32 cellular contexts compared by ENCODE assay signal in the genomic region with DNA sequence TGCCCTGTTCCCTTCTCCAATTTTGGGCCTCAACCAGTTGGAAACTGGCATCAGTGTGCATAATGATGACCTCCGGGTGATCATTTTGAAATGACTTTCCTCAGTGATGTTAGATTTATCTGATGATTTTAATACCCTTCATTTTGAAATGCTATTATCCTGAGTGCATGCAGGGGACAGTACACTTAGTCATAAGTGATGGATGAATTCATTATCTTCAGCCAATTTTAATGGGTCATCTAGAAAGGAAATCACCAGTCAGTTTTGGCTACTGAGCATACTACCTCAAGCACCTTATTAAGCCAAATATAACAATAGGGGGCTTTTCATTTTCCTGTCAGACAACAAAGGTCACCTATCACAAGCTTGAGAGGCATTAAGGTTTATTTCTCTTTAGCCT.
"Had no signal": no experiment of that assay in that cellular context is flagged by ENCODE, and none has a peak within 500 bp of the region (broad histone marks: within the 10 kb centered on the region; RNA-seq: fewer than 3 reads in every experiment).

No MANE protein-coding gene starts in this region.

- H3K27ac ChIP-seq: ascending aorta, breast epithelium, cardiac muscle cell, coronary artery, dorsolateral prefrontal cortex, WERI-Rb-1 had no signal

- H3K9me3 Mint-ChIP-seq: activated B cell treated with CpG ODN at 0.5 μM for 24 hours; activated naive CD4-positive, alpha-beta T cell treated with anti-CD3 and anti-CD28 coated beads, Interleukin-2, amount 10 ng/mL, durations not matched to agents 7 days and 5 days; activated naive CD4-positive, alpha-beta T cell treated with anti-CD3 and anti-CD28 coated beads, Interleukin-2, amount 50 U/mL, for 72 hours; activated naive CD8-positive, alpha-beta T cell treated with anti-CD3 and anti-CD28 coated beads, Interleukin-2, amount 10 ng/mL, durations not matched to agents 7 days and 5 days; activated T-cell treated with anti-CD3 and anti-CD28 coated beads, Interleukin-2, amount 50 U/mL, for 24 hours; activated T-cell treated with anti-CD3 and anti-CD28 coated beads, Interleukin-2, amount 50 U/mL, for 72 hours; central memory CD8-positive, alpha-beta T cell; dendritic cell treated with granulocyte-macrophage colony-stimulating factor and Interleukin-4, amounts not matched to agents 40 ng/mL and 50 ng/mL, for 4 days; T-helper 2 cell treated with Interferon-gamma antibody and Interleukin-4, amounts not matched to agents 5 μg/mL and 100 μg/mL, for 36 hours had no signal

- H3K27me3 Mint-ChIP-seq: activated B cell treated with CpG ODN at 0.5 μM for 24 hours; activated CD8-positive, alpha-beta memory T cell treated with anti-CD3 and anti-CD28 coated beads, Interleukin-2, amount 10 ng/mL, durations not matched to agents 7 days and 5 days; activated naive CD4-positive, alpha-beta T cell treated with anti-CD3 and anti-CD28 coated beads, Interleukin-2, amount 10 ng/mL, durations not matched to agents 7 days and 5 days; brain; dendritic cell treated with granulocyte-macrophage colony-stimulating factor and Interleukin-4, amounts not matched to agents 40 ng/mL and 50 ng/mL, for 4 days had no signal

- H3K4me1 ChIP-seq: ascending aorta, breast epithelium had no signal

- ATAC-seq: activated CD4-positive, CD25-positive, alpha-beta regulatory T cell treated with anti-CD3 and anti-CD28 coated beads, Interleukin-2, amount 50 U/mL, for 24 hours; activated CD8-positive, alpha-beta memory T cell treated with anti-CD3 and anti-CD28 coated beads, Interleukin-2, amount 10 ng/mL, durations not matched to agents 7 days and 5 days; activated CD8-positive, alpha-beta T cell treated with anti-CD3 and anti-CD28 coated beads, Interleukin-2, amount 10 ng/mL, durations not matched to agents 7 days and 5 days; activated naive CD4-positive, alpha-beta T cell treated with anti-CD3 and anti-CD28 coated beads, Interleukin-2, amount 50 U/mL, for 72 hours; activated T-cell treated with anti-CD3 and anti-CD28 coated beads, Interleukin-2, amount 50 U/mL, for 72 hours; esophagus mucosa; T-helper 17 cell had no signal

- DNase-seq: activated B cell treated with CpG ODN at 0.5 μM for 24 hours; activated CD4-positive, alpha-beta T cell treated with anti-CD3 and anti-CD28 coated beads for 48 hours; activated CD4-positive, alpha-beta T cell treated with anti-CD3 and anti-CD28 coated beads, Interleukin-2, amount 50 U/mL, for 1 hour; activated CD4-positive, alpha-beta T cell treated with anti-CD3 and anti-CD28 coated beads, Interleukin-2, amount 50 U/mL, for 48 hours; activated CD8-positive, alpha-beta memory T cell treated with anti-CD3 and anti-CD28 coated beads, Interleukin-2, amount 10 ng/mL, durations not matched to agents 7 days and 5 days; activated CD8-positive, alpha-beta memory T cell treated with anti-CD3 and anti-CD28 coated beads, Interleukin-2, amount 50 U/mL, for 4 hours; activated CD8-positive, alpha-beta T cell treated with anti-CD3 and anti-CD28 coated beads, Interleukin-2, amount 10 ng/mL, durations not matched to agents 7 days and 5 days; activated gamma-delta T cell; activated naive CD4-positive, alpha-beta T cell; activated naive CD4-positive, alpha-beta T cell treated with anti-CD3 and anti-CD28 coated beads, Interleukin-2, amount 10 ng/mL, durations not matched to agents 7 days and 5 days; activated naive CD8-positive, alpha-beta T cell treated with anti-CD3 and anti-CD28 coated beads, Interleukin-2, amount 10 ng/mL, durations not matched to agents 7 days and 5 days; activated T-cell treated with anti-CD3 and anti-CD28 coated beads, Interleukin-2, amount 50 U/mL, for 24 hours; activated T-cell treated with anti-CD3 and anti-CD28 coated beads, Interleukin-2, amount 50 U/mL, for 72 hours; dorsolateral prefrontal cortex; effector memory CD4-positive, alpha-beta T cell; endodermal cell; foreskin fibroblast; head of caudate nucleus; T-helper 17 cell; T1000; WERI-Rb-1 had no signal

- H3K4me3 ChIP-seq: ascending aorta, breast epithelium, cardiac muscle cell, coronary artery, dorsolateral prefrontal cortex had no signal

- H3K36me3 Mint-ChIP-seq: activated CD8-positive, alpha-beta memory T cell treated with anti-CD3 and anti-CD28 coated beads, Interleukin-2, amount 10 ng/mL, durations not matched to agents 7 days and 5 days; activated naive CD4-positive, alpha-beta T cell treated with anti-CD3 and anti-CD28 coated beads, Interleukin-2, amount 10 ng/mL, durations not matched to agents 7 days and 5 days; activated naive CD4-positive, alpha-beta T cell treated with anti-CD3 and anti-CD28 coated beads, Interleukin-2, amount 50 U/mL, for 72 hours; activated naive CD8-positive, alpha-beta T cell treated with anti-CD3 and anti-CD28 coated beads, Interleukin-2, amount 10 ng/mL, durations not matched to agents 7 days and 5 days; brain had no signal

- H3K4me3 Mint-ChIP-seq: activated B cell treated with CpG ODN at 0.5 μM for 24 hours; activated CD8-positive, alpha-beta memory T cell treated with anti-CD3 and anti-CD28 coated beads, Interleukin-2, amount 10 ng/mL, durations not matched to agents 7 days and 5 days; activated CD8-positive, alpha-beta T cell treated with anti-CD3 and anti-CD28 coated beads, Interleukin-2, amount 10 ng/mL, durations not matched to agents 7 days and 5 days; activated naive CD4-positive, alpha-beta T cell treated with anti-CD3 and anti-CD28 coated beads, Interleukin-2, amount 10 ng/mL, durations not matched to agents 7 days and 5 days; activated naive CD8-positive, alpha-beta T cell treated with anti-CD3 and anti-CD28 coated beads, Interleukin-2, amount 10 ng/mL, durations not matched to agents 7 days and 5 days; activated T-cell treated with anti-CD3 and anti-CD28 coated beads, Interleukin-2, amount 50 U/mL, for 24 hours; activated T-cell treated with anti-CD3 and anti-CD28 coated beads, Interleukin-2, amount 50 U/mL, for 72 hours; brain; central memory CD8-positive, alpha-beta T cell; dendritic cell treated with granulocyte-macrophage colony-stimulating factor and Interleukin-4, amounts not matched to agents 40 ng/mL and 50 ng/mL, for 4 days; endodermal cell; T-helper 17 cell; T-helper 2 cell treated with Interferon-gamma antibody and Interleukin-4, amounts not matched to agents 5 μg/mL and 100 μg/mL, for 36 hours had no signal

- H3K27ac Mint-ChIP-seq: activated B cell treated with CpG ODN at 0.5 μM for 24 hours; activated CD8-positive, alpha-beta memory T cell treated with anti-CD3 and anti-CD28 coated beads, Interleukin-2, amount 10 ng/mL, durations not matched to agents 7 days and 5 days; activated CD8-positive, alpha-beta T cell treated with anti-CD3 and anti-CD28 coated beads, Interleukin-2, amount 10 ng/mL, durations not matched to agents 7 days and 5 days; activated naive CD4-positive, alpha-beta T cell treated with anti-CD3 and anti-CD28 coated beads, Interleukin-2, amount 10 ng/mL, durations not matched to agents 7 days and 5 days; activated naive CD4-positive, alpha-beta T cell treated with anti-CD3 and anti-CD28 coated beads, Interleukin-2, amount 50 U/mL, for 72 hours; activated naive CD8-positive, alpha-beta T cell treated with anti-CD3 and anti-CD28 coated beads, Interleukin-2, amount 10 ng/mL, durations not matched to agents 7 days and 5 days; activated T-cell treated with anti-CD3 and anti-CD28 coated beads, Interleukin-2, amount 50 U/mL, for 24 hours; activated T-cell treated with anti-CD3 and anti-CD28 coated beads, Interleukin-2, amount 50 U/mL, for 72 hours; brain; dendritic cell treated with granulocyte-macrophage colony-stimulating factor and Interleukin-4, amounts not matched to agents 40 ng/mL and 50 ng/mL, for 4 days; endodermal cell; T-helper 17 cell; T-helper 2 cell treated with Interferon-gamma antibody and Interleukin-4, amounts not matched to agents 5 μg/mL and 100 μg/mL, for 36 hours had no signal

- H3K4me1 Mint-ChIP-seq: activated B cell treated with CpG ODN at 0.5 μM for 24 hours; activated CD8-positive, alpha-beta memory T cell treated with anti-CD3 and anti-CD28 coated beads, Interleukin-2, amount 10 ng/mL, durations not matched to agents 7 days and 5 days; activated naive CD4-positive, alpha-beta T cell treated with anti-CD3 and anti-CD28 coated beads, Interleukin-2, amount 10 ng/mL, durations not matched to agents 7 days and 5 days; activated naive CD8-positive, alpha-beta T cell treated with anti-CD3 and anti-CD28 coated beads, Interleukin-2, amount 10 ng/mL, durations not matched to agents 7 days and 5 days; brain; central memory CD8-positive, alpha-beta T cell; T-helper 17 cell had no signal

- H3K36me3 ChIP-seq: ascending aorta, breast epithelium, cardiac muscle cell, WERI-Rb-1 had no signal

- H3K9me3 ChIP-seq: ascending aorta, breast epithelium had no signal

- H3K27me3 ChIP-seq: ascending aorta, breast epithelium, cardiac muscle cell had no signal
